In genomic region chr1:3590145-3590768, GRCh38 we compare ENCODE assay signal across 19 cellular contexts. TPM values are rescaled to one million over a fixed set of nuclear protein-coding genes. Genes with fewer than 3 reads are reported as not detected.
DNase-seq lines count a peak whose midpoint lies in the region; ATAC-seq and TF ChIP-seq lines count a peak whose summit lies in the region.
"Had no signal": no experiment of that assay in that cellular context is flagged by ENCODE, and none has a peak within 500 bp of the region (broad histone marks: within the 10 kb centered on the region; RNA-seq: fewer than 3 reads in every experiment).

No MANE protein-coding gene starts in this region.

- 43% methylated on average over 27 of the region's 27 CpGs for WGBS in right cardiac atrium

- TF ChIP-seq CTCF in left ventricle myocardium inferior (IDR thresholded peaks at IDR 0.05; ENCODE audit: borderline replicate concordance) (no peak), upper lobe of right lung (IDR thresholded peaks at IDR 0.05) (no peak)

- peak; percentile 58 to 83 (median 77) for DNase-seq in right cardiac atrium
- DNase-seq in left ventricle myocardium inferior = no peak
- peak; percentile 51 to 63 for DNase-seq in dermis microvascular lymphatic vessel endothelial cell (ENCODE audit: low read depth in 2 of 2)
- DNase-seq in lung microvascular endothelial cell (ENCODE audit: low read depth in 2 of 2) = peak; percentile 44 to 71
- peak; percentile 78 for DNase-seq in upper lobe of right lung
- DNase-seq in SW 1271 (lab: John Stamatoyannopoulos, UW) = no peak
- DNase-seq: effector memory CD8-positive, alpha-beta T cell; GDM1; hypothalamus; NCI-H1048; NCI-H2171 treated with DMSO at 0.1 percent for 48 hours; testis had no signal

- H3K9me3 ChIP-seq in right cardiac atrium (ENCODE audit: control insufficient read depth, low read length) = no peaks in the 10 kb centered on the region
- no peaks in the 10 kb centered on the region for H3K9me3 ChIP-seq in left ventricle myocardium inferior (replicated peaks)
- no peaks in the 10 kb centered on the region for H3K9me3 ChIP-seq in upper lobe of right lung
- H3K9me3 ChIP-seq: testis had no signal

- H3K27me3 ChIP-seq in right cardiac atrium (ENCODE audit: control insufficient read depth, insufficient read depth) (no peaks in the 10 kb centered on the region), left ventricle myocardium inferior (ENCODE audit: low read depth) (peaks cover 6% of the 10 kb centered on the region), upper lobe of right lung (no peaks in the 10 kb centered on the region)
- H3K27me3 ChIP-seq: testis had no signal

- H3K36me3 ChIP-seq in left ventricle myocardium inferior = no peaks in the 10 kb centered on the region
- no peaks in the 10 kb centered on the region for H3K36me3 ChIP-seq in upper lobe of right lung

- H3K4me3 ChIP-seq in right cardiac atrium (ENCODE audit: low read length) = no peak overlapping the region
- no peak overlapping the region for H3K4me3 ChIP-seq in left ventricle myocardium inferior
- H3K4me3 ChIP-seq in upper lobe of right lung = no peak overlapping the region
- H3K4me3 ChIP-seq: GM12878, testis had no signal

- H3K27ac ChIP-seq in right cardiac atrium (ENCODE audit: low read length) = no peak overlapping the region
- no peak overlapping the region for H3K27ac ChIP-seq in left ventricle myocardium inferior (replicated peaks)
- peak overlapping the region; percentile 17 for H3K27ac ChIP-seq in upper lobe of right lung
- H3K27ac ChIP-seq: HL-60, KMS-11, parathyroid adenoma, testis had no signal

- ATAC-seq in right cardiac atrium (peak; percentile 70 to 90), upper lobe of right lung (peak; percentile 81), HG03520 (IDR thresholded peaks at IDR 0.05; ENCODE audit: unreplicated experiment) (no peak), GM18907 (IDR thresholded peaks at IDR 0.05; ENCODE audit: unreplicated experiment) (no peak)
- ATAC-seq: activated CD4-positive, CD25-positive, alpha-beta regulatory T cell treated with anti-CD3 and anti-CD28 coated beads, Interleukin-2, amount 50 U/mL, for 24 hours; effector memory CD8-positive, alpha-beta T cell; GM12878 had no signal

- H3K4me1 ChIP-seq in right cardiac atrium (ENCODE audit: control insufficient read depth, insufficient read depth, low read length) (no peaks in the 10 kb centered on the region), left ventricle myocardium inferior (peaks cover 12% of the 10 kb centered on the region), upper lobe of right lung (peaks cover 22% of the 10 kb centered on the region)
- H3K4me1 ChIP-seq: parathyroid adenoma, testis had no signal

- intact Hi-C loops in right cardiac atrium (cut with DNase I) (no loop called here), left ventricle myocardium inferior (cut with micrococcal nuclease) (no loop called here), upper lobe of right lung (cut with DNase I) (no loop called here)

RNA-seq across cellular contexts. Expression of gene MEGF6, which starts 21.1 kb away (rescaled TPM):
- 10 to 100 TPM in 3 of 4 donors, 1 to 10 TPM in 1; 7.0 to 18.7 (median 13.9) TPM for total RNA-seq in right cardiac atrium
- polyA plus RNA-seq in right cardiac atrium = 7.2 TPM
- 9.5 TPM for total RNA-seq in left ventricle myocardium inferior
- 69.3 and 239 TPM in 2 replicates for total RNA-seq in dermis microvascular lymphatic vessel endothelial cell
- total RNA-seq in lung microvascular endothelial cell = 53.8 and 212 TPM in 2 replicates
- 96.6 TPM for total RNA-seq in upper lobe of right lung

RNA-seq across cellular contexts. Expression of gene TPRG1L, which starts 34.6 kb away (rescaled TPM):
- total RNA-seq in right cardiac atrium = 10 to 100 TPM; 46.3 to 51.4 (median 46.6) TPM
- polyA plus RNA-seq in right cardiac atrium = 35.8 TPM
- total RNA-seq in left ventricle myocardium inferior = 54.0 TPM
- 20.2 and 40.3 TPM in 2 replicates for total RNA-seq in dermis microvascular lymphatic vessel endothelial cell
- total RNA-seq in lung microvascular endothelial cell = 26.2 and 28.6 TPM in 2 replicates
- total RNA-seq in upper lobe of right lung = 47.5 TPM

RNA-seq across cellular contexts. Expression of gene WRAP73, which starts 59.6 kb away (rescaled TPM):
- total RNA-seq in right cardiac atrium = 10 to 100 TPM in 3 of 4 donors, 1 to 10 TPM in 1; 8.7 to 13.9 (median 12.2) TPM
- polyA plus RNA-seq in right cardiac atrium = 12.9 TPM
- total RNA-seq in left ventricle myocardium inferior = 12.7 TPM
- 16.2 and 22.4 TPM in 2 replicates for total RNA-seq in dermis microvascular lymphatic vessel endothelial cell
- total RNA-seq in lung microvascular endothelial cell = 11.1 and 14.7 TPM in 2 replicates
- 18.5 TPM for total RNA-seq in upper lobe of right lung

Comparison
In these comparisons a context has a peak if more than half of its experiments do, and no peak if none do; other contexts are left out.
1. DNase-seq: peak in right cardiac atrium (3 of 3), dermis microvascular lymphatic vessel endothelial cell (2 of 2), lung microvascular endothelial cell (2 of 2) and upper lobe of right lung (single experiment); none in left ventricle myocardium inferior (single experiment) and SW 1271 (0 of 2).
2. ATAC-seq: peak in right cardiac atrium (2 of 2) and upper lobe of right lung (single experiment); none in HG03520 (single experiment) and GM18907 (single experiment).